In the genomic region with DNA sequence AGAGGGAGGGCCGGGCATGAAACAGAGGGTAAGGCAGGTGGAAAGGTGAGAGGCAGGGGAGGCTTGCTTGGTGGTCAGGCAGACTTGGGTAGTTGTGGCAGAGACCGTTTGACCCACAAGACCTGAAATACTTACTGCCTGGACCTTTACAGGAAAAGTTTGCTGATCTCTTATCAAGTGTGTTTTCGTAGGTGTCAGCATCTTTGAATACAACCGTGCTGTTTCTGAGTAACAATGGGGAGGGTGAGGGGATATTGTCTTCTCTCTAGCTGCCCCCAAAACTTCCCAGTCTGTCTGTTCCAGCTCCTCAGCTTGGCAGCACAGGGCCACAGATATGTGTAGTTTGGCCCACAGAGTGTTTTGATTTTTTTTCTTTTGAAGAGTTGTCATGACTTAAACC, we compare ENCODE assay signal across 29 cellular contexts.
"Had no signal": no experiment of that assay in that cellular context is flagged by ENCODE, and none has a peak within 500 bp of the region (broad histone marks: within the 10 kb centered on the region; RNA-seq: fewer than 3 reads in every experiment).

No MANE protein-coding gene starts in this region.

- H3K27me3 Mint-ChIP-seq: stimulated activated naive CD8-positive, alpha-beta T cell treated with anti-CD3 and anti-CD28 coated beads, Interleukin-15, amount 100 ng/mL, for 72 hours; stimulated activated naive CD8-positive, alpha-beta T cell treated with anti-CD3 and anti-CD28 coated beads, Interleukin-15, Interleukin-2, amounts not matched to agents 100 ng/mL and 50 ng/mL, for 24 hours had no signal

- H3K27me3 ChIP-seq: stomach, suprapubic skin, testis, thyroid gland, tibial artery, tibial nerve, transverse colon, upper lobe of left lung, upper lobe of right lung, uterus, vagina had no signal

- H3K27ac Mint-ChIP-seq: stimulated activated effector memory CD8-positive, alpha-beta T cell treated with anti-CD3 and anti-CD28 coated beads, Interleukin-12 subunit alpha, Interleukin-12 subunit beta, amount 100 ng/mL, for 72 hours; stimulated activated memory B cell treated with anti-CD40 and anti-IgM and Interleukin-4, amounts not matched to agents 10 μg/mL and 1 μg/mL and 100 μg/mL, for 72 hours; stimulated activated naive B cell treated with anti-CD40 and anti-IgM and Interleukin-4, amounts not matched to agents 10 μg/mL and 1 μg/mL and 100 μg/mL, for 72 hours; stimulated activated naive CD8-positive, alpha-beta T cell treated with anti-CD3 and anti-CD28 coated beads, Interleukin-15, amount 100 ng/mL, for 72 hours; stimulated activated naive CD8-positive, alpha-beta T cell treated with anti-CD3 and anti-CD28 coated beads, Interleukin-15, Interleukin-2, amounts not matched to agents 100 ng/mL and 50 ng/mL, for 24 hours; type B pancreatic cell had no signal

- H3K36me3 Mint-ChIP-seq: stimulated activated effector memory CD8-positive, alpha-beta T cell treated with anti-CD3 and anti-CD28 coated beads, Interleukin-12 subunit alpha, Interleukin-12 subunit beta, amount 100 ng/mL, for 72 hours; stimulated activated memory B cell treated with anti-CD40 and anti-IgM and Interleukin-4, amounts not matched to agents 10 μg/mL and 1 μg/mL and 100 μg/mL, for 72 hours; stimulated activated naive B cell treated with anti-CD40 and anti-IgM and Interleukin-4, amounts not matched to agents 10 μg/mL and 1 μg/mL and 100 μg/mL, for 72 hours; type B pancreatic cell had no signal

- H3K4me3 ChIP-seq: stomach, suprapubic skin, testis, thoracic aorta, thyroid gland, tibial artery, tibial nerve, transverse colon, upper lobe of left lung, upper lobe of right lung, uterus, vagina had no signal

- H3K4me1 ChIP-seq: stomach, suprapubic skin, testis, thyroid gland, tibial nerve, transverse colon, upper lobe of left lung, uterus, vagina had no signal

- H3K27ac ChIP-seq: stomach, suprapubic skin, testis, thoracic aorta, thyroid gland, tibial artery, tibial nerve, transverse colon, upper lobe of left lung, upper lobe of right lung, uterus, vagina had no signal

- FAIRE-seq: urothelium cell line had no signal

- ATAC-seq: stimulated activated effector memory CD8-positive, alpha-beta T cell treated with anti-CD3 and anti-CD28 coated beads, Interleukin-12 subunit alpha, Interleukin-12 subunit beta, amount 100 ng/mL, for 72 hours; stimulated activated memory B cell treated with anti-CD40 and anti-IgM and Interleukin-4, amounts not matched to agents 10 μg/mL and 1 μg/mL and 100 μg/mL, for 72 hours; stimulated activated naive B cell treated with anti-CD40 and anti-IgM and Interleukin-4, amounts not matched to agents 10 μg/mL and 1 μg/mL and 100 μg/mL, for 72 hours; stimulated activated naive CD8-positive, alpha-beta T cell treated with anti-CD3 and anti-CD28 coated beads, Interleukin-15, amount 100 ng/mL, for 72 hours; stimulated activated naive CD8-positive, alpha-beta T cell treated with anti-CD3 and anti-CD28 coated beads, Interleukin-15, Interleukin-2, amounts not matched to agents 100 U/mL and 50 U/mL, for 24 hours; upper lobe of right lung had no signal

- H3K9me3 ChIP-seq: stomach, suprapubic skin, testis, thoracic aorta, thyroid gland, tibial artery, tibial nerve, transverse colon, upper lobe of left lung, upper lobe of right lung, uterus, vagina had no signal

- H3K36me3 ChIP-seq: stomach, suprapubic skin, thoracic aorta, thyroid gland, tibial artery, tibial nerve, transverse colon, upper lobe of left lung, upper lobe of right lung, uterus, vagina had no signal

- H3K9me3 Mint-ChIP-seq: stimulated activated effector memory CD8-positive, alpha-beta T cell treated with anti-CD3 and anti-CD28 coated beads, Interleukin-12 subunit alpha, Interleukin-12 subunit beta, amount 100 ng/mL, for 72 hours; stimulated activated naive CD8-positive, alpha-beta T cell treated with anti-CD3 and anti-CD28 coated beads, Interleukin-15, Interleukin-2, amounts not matched to agents 100 ng/mL and 50 ng/mL, for 24 hours had no signal

- DNase-seq: stimulated activated CD4-positive, alpha-beta T cell treated with anti-CD3 and anti-CD28 coated beads, Interleukin-2, amount 100 ng/mL, for 48 hours; stimulated activated CD4-positive, alpha-beta T cell treated with anti-CD3 and anti-CD28 coated beads, Interleukin-4, amount 100 ng/mL, for 1 hour; stimulated activated CD4-positive, alpha-beta T cell treated with anti-CD3 and anti-CD28 coated beads, Interleukin-4, amount 100 ng/mL, for 24 hours; stimulated activated CD4-positive, alpha-beta T cell treated with anti-CD3 and anti-CD28 coated beads, Interleukin-4, amount 100 ng/mL, for 4 hours; stimulated activated CD8-positive, alpha-beta memory T cell treated with anti-CD3 and anti-CD28 coated beads, Interleukin-4, amount 100 ng/mL, for 48 hours; stimulated activated naive B cell treated with anti-CD40 and anti-IgM and Interleukin-4, amounts not matched to agents 10 μg/mL and 1 μg/mL and 100 μg/mL, for 72 hours; stimulated activated naive CD4-positive, alpha-beta T cell; stimulated activated naive CD4-positive, alpha-beta T cell treated with Interleukin-2 at 50 U/mL for 16 hours; stimulated activated naive CD8-positive, alpha-beta T cell treated with anti-CD3 and anti-CD28 coated beads, Interleukin-15, amount 100 ng/mL, for 72 hours; stimulated activated naive CD8-positive, alpha-beta T cell treated with anti-CD3 and anti-CD28 coated beads, Interleukin-15, Interleukin-2, amounts not matched to agents 100 U/mL and 50 U/mL, for 24 hours; stomach; substantia nigra; testis; thyroid gland; tibial artery; transverse colon; trophoblast cell; upper lobe of left lung; upper lobe of right lung; uterus had no signal

- H3K4me3 Mint-ChIP-seq: stimulated activated effector memory CD8-positive, alpha-beta T cell treated with anti-CD3 and anti-CD28 coated beads, Interleukin-12 subunit alpha, Interleukin-12 subunit beta, amount 100 ng/mL, for 72 hours; stimulated activated memory B cell treated with anti-CD40 and anti-IgM and Interleukin-4, amounts not matched to agents 10 μg/mL and 1 μg/mL and 100 μg/mL, for 72 hours; stimulated activated naive B cell treated with anti-CD40 and anti-IgM and Interleukin-4, amounts not matched to agents 10 μg/mL and 1 μg/mL and 100 μg/mL, for 72 hours; stimulated activated naive CD8-positive, alpha-beta T cell treated with anti-CD3 and anti-CD28 coated beads, Interleukin-15, amount 100 ng/mL, for 72 hours; stimulated activated naive CD8-positive, alpha-beta T cell treated with anti-CD3 and anti-CD28 coated beads, Interleukin-15, Interleukin-2, amounts not matched to agents 100 ng/mL and 50 ng/mL, for 24 hours; type B pancreatic cell had no signal

- H3K4me1 Mint-ChIP-seq: stimulated activated effector memory CD8-positive, alpha-beta T cell treated with anti-CD3 and anti-CD28 coated beads, Interleukin-12 subunit alpha, Interleukin-12 subunit beta, amount 100 ng/mL, for 72 hours; stimulated activated memory B cell treated with anti-CD40 and anti-IgM and Interleukin-4, amounts not matched to agents 10 μg/mL and 1 μg/mL and 100 μg/mL, for 72 hours; stimulated activated naive B cell treated with anti-CD40 and anti-IgM and Interleukin-4, amounts not matched to agents 10 μg/mL and 1 μg/mL and 100 μg/mL, for 72 hours; stimulated activated naive CD8-positive, alpha-beta T cell treated with anti-CD3 and anti-CD28 coated beads, Interleukin-15, amount 100 ng/mL, for 72 hours had no signal
